Comparison of ENCODE assay signal across 32 cellular contexts in genomic region chr11:120666121-120666639, GRCh38.
A peak's percentile ranks its signal among the peaks of the same experiment; 100 is the strongest.
DNase-seq lines count a peak whose midpoint lies in the region; ATAC-seq, FAIRE-seq and TF ChIP-seq lines count a peak whose summit lies in the region.
"Had no signal": no experiment of that assay in that cellular context is flagged by ENCODE, and none has a peak within 500 bp of the region (broad histone marks: within the 10 kb centered on the region; RNA-seq: fewer than 3 reads in every experiment).

No MANE protein-coding gene starts in this region.

- no peak overlapping the region for H4K5ac ChIP-seq in H1 (ENCODE audit: insufficient read length, low read depth, low read length)

- no peak for TF ChIP-seq CTCF in natural killer cell (IDR thresholded peaks at IDR 0.05)
- TF ChIP-seq CTCF in LNCaP clone FGC (IDR thresholded peaks at IDR 0.05; ENCODE audit: control insufficient read depth, extremely low read depth, insufficient read depth): 0 out of 2 replicates have a peak, but pooled peaks have one; percentile 4
- TF ChIP-seq CTCF in H1 (IDR thresholded peaks at IDR 0.05; ENCODE audit: control extremely low read depth in 1 of 3, insufficient read depth in 1 of 3, low read depth in 1 of 3, low read length in 3 of 3): peak; percentile 60 to 69 (median 62)
- TF ChIP-seq CTCF in gastroesophageal sphincter (IDR thresholded peaks at IDR 0.05): no peak
- TF ChIP-seq CTCF in stomach (IDR thresholded peaks at IDR 0.05): no peak

- no peak overlapping the region for H4K8ac ChIP-seq in H1 (ENCODE audit: extremely low read depth, insufficient read depth, low read length)
- H4K8ac ChIP-seq in mesenchymal stem cell (ENCODE audit: low read length): no peak overlapping the region

- TF ChIP-seq RAD21 in H1 (IDR thresholded peaks at IDR 0.05 in 1 of 2, conservative IDR thresholded peaks at IDR 0.05 in 1 of 2; ENCODE audit: low read depth in 2 of 2, low read length in 2 of 2): peak; percentile 74 to 81

- no peak overlapping the region for H3K23ac ChIP-seq in H1 (ENCODE audit: insufficient read length)
- H3K23ac ChIP-seq in mesenchymal stem cell (ENCODE audit: low read length in 2 of 2): no peak overlapping the region

- H2AK5ac ChIP-seq in H1 (ENCODE audit: low read depth, low read length): no peak overlapping the region
- no peak overlapping the region for H2AK5ac ChIP-seq in mesenchymal stem cell (ENCODE audit: low read length, severe bottlenecking)

- TF ChIP-seq POLR2A in H1 (IDR thresholded peaks at IDR 0.05; ENCODE audit: control extremely low read depth in 1 of 2, low read depth in 2 of 2, low read length in 2 of 2): no peak
- no peak for TF ChIP-seq POLR2A in gastroesophageal sphincter (IDR thresholded peaks at IDR 0.05)
- TF ChIP-seq POLR2A in stomach (IDR thresholded peaks at IDR 0.05): no peak

- no peaks in the 10 kb centered on the region for H3K79me1 ChIP-seq in H1 (ENCODE audit: low read depth, low read length)
- H3K79me1 ChIP-seq in mesenchymal stem cell (replicated peaks; ENCODE audit: low read length, poor library complexity, severe bottlenecking): no peaks in the 10 kb centered on the region

- H3K23me2 ChIP-seq in H1 (ENCODE audit: low read depth, low read length): no peaks in the 10 kb centered on the region

- no peaks in the 10 kb centered on the region for H3K9me3 Mint-ChIP-seq in natural killer cell treated with Interleukin-12 subunit alpha and Interleukin-12 subunit beta and Interleukin-15 and Interleukin-18, amount 100 ng/mL, for 72 hours
- no peaks in the 10 kb centered on the region for H3K9me3 Mint-ChIP-seq in natural killer cell
- H3K9me3 Mint-ChIP-seq: neural crest cell; stimulated activated naive CD8-positive, alpha-beta T cell treated with anti-CD3 and anti-CD28 coated beads, Interleukin-15, Interleukin-2, amounts not matched to agents 100 ng/mL and 50 ng/mL, for 24 hours had no signal

- H3K9ac ChIP-seq in H1 (replicated peaks in 1 of 4; ENCODE audit: extremely low read depth in 1 of 4, low read depth in 3 of 4, low read length in 3 of 4) (no peak overlapping the region), mesenchymal stem cell (ENCODE audit: low read length) (no peak overlapping the region)

- H2BK120ac ChIP-seq in H1 (replicated peaks; ENCODE audit: low read depth, low read length): no peak overlapping the region
- no peak overlapping the region for H2BK120ac ChIP-seq in mesenchymal stem cell (ENCODE audit: low read depth, low read length)

- no peak overlapping the region for H3K14ac ChIP-seq in H1 (ENCODE audit: insufficient read length)
- no peak overlapping the region for H3K14ac ChIP-seq in mesenchymal stem cell (ENCODE audit: low read length in 2 of 2)

- no peak for FAIRE-seq in H1 (lab: Jason Lieb, UNC)
- FAIRE-seq: HTR-8/SVneo, urothelium cell line had no signal

- H3K79me2 ChIP-seq in H1 (ENCODE audit: control insufficient read depth in 1 of 2, insufficient read depth in 2 of 2, low read length in 2 of 2): no peaks in the 10 kb centered on the region

- no peak overlapping the region for H3K4me3 Mint-ChIP-seq in natural killer cell treated with Interleukin-12 subunit alpha and Interleukin-12 subunit beta and Interleukin-15 and Interleukin-18, amount 100 ng/mL, for 72 hours
- H3K4me3 Mint-ChIP-seq in natural killer cell: no peak overlapping the region
- H3K4me3 Mint-ChIP-seq: activated naive CD8-positive, alpha-beta T cell; CD14-positive monocyte; neural crest cell; stimulated activated naive CD8-positive, alpha-beta T cell treated with anti-CD3 and anti-CD28 coated beads, Interleukin-15, Interleukin-2, amounts not matched to agents 100 ng/mL and 50 ng/mL, for 24 hours had no signal

- H3K4ac ChIP-seq in H1 (replicated peaks; ENCODE audit: insufficient read length, low read depth, low read length): no peak overlapping the region
- no peak overlapping the region for H3K4ac ChIP-seq in mesenchymal stem cell (ENCODE audit: low read depth in 1 of 2, low read length in 2 of 2)

- peak; percentile 53 for DNase-seq in natural killer cell treated with Interleukin-12 subunit alpha and Interleukin-12 subunit beta and Interleukin-15 and Interleukin-18, amount 100 ng/mL, for 72 hours (ENCODE audit: low spot score)
- DNase-seq in natural killer cell: no peak
- no peak for DNase-seq in LNCaP clone FGC (ENCODE audit: low read depth)
- DNase-seq in H1 (ENCODE audit: low read depth in 1 of 2, low spot score in 2 of 2): no peak
- DNase-seq in left ventricle myocardium superior: no peak
- no peak for DNase-seq in stomach
- no peak for DNase-seq in mesenchymal stem cell
- DNase-seq: activated CD4-positive, alpha-beta T cell treated with anti-CD3 and anti-CD28 coated beads, Interleukin-2, amount 50 U/mL, for 1 hour; activated effector memory CD4-positive, alpha-beta T cell treated with anti-CD3 and anti-CD28 coated beads, Interleukin-2, amount 50 U/mL, for 16 hours; activated T-cell treated with anti-CD3 and anti-CD28 coated beads, Interleukin-2, amount 50 U/mL, for 1 hour; DMS79; dorsolateral prefrontal cortex; esophagus squamous epithelium; foreskin keratinocyte; heart right ventricle; KG1; mammary epithelial cell; NCI-H1417 treated with DMSO at 0.1 percent for 48 hours; NCI-H2081; NCI-H226; NCI-H526 treated with DMSO at 0.1 percent for 48 hours; right cardiac atrium; stimulated activated CD4-positive, alpha-beta T cell treated with anti-CD3 and anti-CD28 coated beads, Interleukin-2, amount 100 ng/mL, for 24 hours; stimulated activated CD8-positive, alpha-beta memory T cell treated with anti-CD3 and anti-CD28 coated beads, Interleukin-4, amount 100 ng/mL, for 48 hours; SW 1271 had no signal

- no peak overlapping the region for H3K56ac ChIP-seq in H1 (replicated peaks; ENCODE audit: insufficient read length, low read depth, low read length)

- H2BK12ac ChIP-seq in H1 (ENCODE audit: low read depth, low read length): no peak overlapping the region
- no peak overlapping the region for H2BK12ac ChIP-seq in mesenchymal stem cell (ENCODE audit: low read length in 2 of 2)

- H2AFZ ChIP-seq in H1 (ENCODE audit: low read length): no peak overlapping the region
- H2AFZ ChIP-seq in mesenchymal stem cell (ENCODE audit: low read depth, low read length): no peak overlapping the region

- ATAC-seq in natural killer cell treated with Interleukin-12 subunit alpha and Interleukin-12 subunit beta and Interleukin-15 and Interleukin-18, amount 100 ng/mL, for 72 hours: no peak
- ATAC-seq in natural killer cell (no peak), left ventricle myocardium superior (no peak), gastroesophageal sphincter (no peak)
- ATAC-seq: foreskin keratinocyte, heart right ventricle, right cardiac atrium had no signal

- H3K27me3 Mint-ChIP-seq in natural killer cell treated with Interleukin-12 subunit alpha and Interleukin-12 subunit beta and Interleukin-15 and Interleukin-18, amount 100 ng/mL, for 72 hours: peaks cover 8 to 9% of the 10 kb centered on the region in 2 donors
- H3K27me3 Mint-ChIP-seq in natural killer cell (ENCODE audit: low read depth in 2 of 2): no peaks in the 10 kb centered on the region

- peaks cover 0 to 2% of the 10 kb centered on the region in 2 experiments for H4K20me1 ChIP-seq in H1 (replicated peaks in 1 of 2; ENCODE audit: control insufficient read depth in 1 of 2, insufficient read depth in 2 of 2, low read length in 2 of 2)

- H3K18ac ChIP-seq in H1 (ENCODE audit: extremely low read depth, low read length): no peak overlapping the region
- H3K18ac ChIP-seq in mesenchymal stem cell (ENCODE audit: low read depth in 1 of 2, low read length in 2 of 2): no peak overlapping the region

- H3K27ac ChIP-seq in H1 (ENCODE audit: low read depth, low read length) (no peak overlapping the region), gastroesophageal sphincter (no peak overlapping the region), stomach (no peak overlapping the region), mesenchymal stem cell (ENCODE audit: low read length, poor library complexity, severe bottlenecking) (no peak overlapping the region)
- H3K27ac ChIP-seq: dorsolateral prefrontal cortex, esophagus squamous epithelium, foreskin keratinocyte, heart right ventricle had no signal

- 83% methylated on average over 10 of the region's 10 CpGs; no CpG with 5 or more reads in 1 of the 2 experiments for WGBS in H1 (ENCODE audit: extremely low coverage in 1 of 2, insufficient coverage in 1 of 2, insufficient read length in 1 of 2, insufficient replicate concordance in 2 of 2, low coverage in 1 of 2, low lambda C conversion rate in 2 of 2, missing lambda C conversion rate in 1 of 2), 2 experiments
- WGBS in gastroesophageal sphincter (ENCODE audit: low coverage in 1 of 2), 2 donors: 44 to 77% methylated on average over 8 to 10 of the region's 10 CpGs
- WGBS in stomach, 5 donors: 53 to 64% (median 55%) methylated on average over 10 of the region's 10 CpGs
- WGBS in mesenchymal stem cell: 66% methylated on average over 10 of the region's 10 CpGs

- H3K36me3 Mint-ChIP-seq in natural killer cell treated with Interleukin-12 subunit alpha and Interleukin-12 subunit beta and Interleukin-15 and Interleukin-18, amount 100 ng/mL, for 72 hours: no peaks in the 10 kb centered on the region
- H3K36me3 Mint-ChIP-seq in natural killer cell: no peaks in the 10 kb centered on the region
- H3K36me3 Mint-ChIP-seq: activated naive CD8-positive, alpha-beta T cell; CD14-positive monocyte had no signal

- intact Hi-C loops in natural killer cell (cut with micrococcal nuclease): no loop called here
- intact Hi-C loops in left ventricle myocardium superior (cut with micrococcal nuclease): no loop called here
- intact Hi-C loops in stomach (cut with DNase I; ENCODE audit: low total_unique reads): no loop called here

- H3K36me3 ChIP-seq in H1 (ENCODE audit: control insufficient read depth in 2 of 4, insufficient read depth in 4 of 4, low read length in 3 of 4) (no peaks in the 10 kb centered on the region), gastroesophageal sphincter (no peaks in the 10 kb centered on the region), stomach (no peaks in the 10 kb centered on the region), mesenchymal stem cell (ENCODE audit: control insufficient read depth in 1 of 2, insufficient read depth in 2 of 2, low read depth in 1 of 2, low read length in 2 of 2) (no peaks in the 10 kb centered on the region)
- H3K36me3 ChIP-seq: esophagus squamous epithelium, heart right ventricle had no signal

- POLR2A ChIA-PET in H1 (lab: Charles Lee; ENCODE audit: partially characterized antibody): no interaction called here

- H3K4me1 Mint-ChIP-seq in natural killer cell treated with Interleukin-12 subunit alpha and Interleukin-12 subunit beta and Interleukin-15 and Interleukin-18, amount 100 ng/mL, for 72 hours (ENCODE audit: low read depth in 2 of 2): peaks cover 0 to 6% of the 10 kb centered on the region in 2 donors
- H3K4me1 Mint-ChIP-seq in natural killer cell: peaks cover 0 to 17% of the 10 kb centered on the region in 2 donors
- H3K4me1 Mint-ChIP-seq: CD14-positive monocyte, neural crest cell had no signal

- H3K4me3 ChIP-seq in LNCaP clone FGC (ENCODE audit: low read depth, low read length): no peak overlapping the region
- H3K4me3 ChIP-seq in H1 (ENCODE audit: extremely low read depth in 1 of 4, insufficient read depth in 2 of 4, low read depth in 3 of 4, low read length in 4 of 4): no peak overlapping the region
- no peak overlapping the region for H3K4me3 ChIP-seq in gastroesophageal sphincter
- no peak overlapping the region for H3K4me3 ChIP-seq in stomach
- no peak overlapping the region for H3K4me3 ChIP-seq in mesenchymal stem cell (ENCODE audit: insufficient read depth in 1 of 2, low read depth in 1 of 2, low read length in 2 of 2)
- H3K4me3 ChIP-seq: dorsolateral prefrontal cortex, esophagus squamous epithelium, heart right ventricle had no signal

- H3K4me1 ChIP-seq in H1 (replicated peaks in 1 of 4; ENCODE audit: control insufficient read depth in 3 of 4, insufficient read depth in 4 of 4, low read length in 3 of 4): peaks cover 3 to 7% (median 5%) of the 10 kb centered on the region in 4 experiments; a peak in 5 of 7 replicates
- H3K4me1 ChIP-seq in gastroesophageal sphincter: no peaks in the 10 kb centered on the region
- no peaks in the 10 kb centered on the region for H3K4me1 ChIP-seq in stomach
- H3K4me1 ChIP-seq in mesenchymal stem cell (ENCODE audit: control insufficient read depth, insufficient read depth, low read depth, low read length): no peaks in the 10 kb centered on the region
- H3K4me1 ChIP-seq: esophagus squamous epithelium, foreskin keratinocyte, heart right ventricle had no signal

- H2BK5ac ChIP-seq in H1 (ENCODE audit: low read depth, low read length) (no peak overlapping the region), mesenchymal stem cell (ENCODE audit: low read depth, low read length, poor library complexity, severe bottlenecking) (no peak overlapping the region)

- H3K4me2 ChIP-seq in H1 (ENCODE audit: insufficient read depth in 1 of 2, low read depth in 2 of 2, low read length in 2 of 2) (no peak overlapping the region), mesenchymal stem cell (ENCODE audit: low read length, poor library complexity, severe bottlenecking) (no peak overlapping the region)

- H3K27ac Mint-ChIP-seq in natural killer cell treated with Interleukin-12 subunit alpha and Interleukin-12 subunit beta and Interleukin-15 and Interleukin-18, amount 100 ng/mL, for 72 hours: no peak overlapping the region
- no peak overlapping the region for H3K27ac Mint-ChIP-seq in natural killer cell
- H3K27ac Mint-ChIP-seq: activated naive CD8-positive, alpha-beta T cell; stimulated activated naive CD8-positive, alpha-beta T cell treated with anti-CD3 and anti-CD28 coated beads, Interleukin-15, Interleukin-2, amounts not matched to agents 100 ng/mL and 50 ng/mL, for 24 hours had no signal

- CTCF ChIA-PET in H1 (lab: Charles Lee; ENCODE audit: partially characterized antibody): interaction anchor here (0.8 to 5.0 kb wide), 25 partner anchors 9 to 439 kb away, joined by 3 to 98 read pairs (median 4); no protein-coding TSS in a partner anchor

- H4K91ac ChIP-seq in H1 (replicated peaks; ENCODE audit: insufficient read length, low read length) (no peak overlapping the region), mesenchymal stem cell (ENCODE audit: low read length) (no peak overlapping the region)

- TF ChIP-seq EP300 in H1 (IDR thresholded peaks at IDR 0.05; ENCODE audit: borderline replicate concordance in 1 of 2, low read depth in 2 of 2, low read length in 2 of 2) (no peak), gastroesophageal sphincter (IDR thresholded peaks at IDR 0.05) (no peak), stomach (IDR thresholded peaks at IDR 0.05) (no peak)

- H3K27me3 ChIP-seq in H1 (replicated peaks in 1 of 4; ENCODE audit: control insufficient read depth in 3 of 4, extremely low read depth in 1 of 4, insufficient read depth in 3 of 4, low read length in 3 of 4) (no peaks in the 10 kb centered on the region), gastroesophageal sphincter (peaks cover 48% of the 10 kb centered on the region), stomach (peaks cover 0 to 59% (median 12%) of the 10 kb centered on the region in 3 donors), mesenchymal stem cell (ENCODE audit: control insufficient read depth in 1 of 2, insufficient read depth in 1 of 2, low read length in 2 of 2) (peaks cover 82 to 92% of the 10 kb centered on the region in 2 experiments)
- H3K27me3 ChIP-seq: dorsolateral prefrontal cortex had no signal

- peak overlapping the region; percentile 33; the same call in 1 of the 2 replicates for H2BK15ac ChIP-seq in H1 (ENCODE audit: low read length)
- no peak overlapping the region for H2BK15ac ChIP-seq in mesenchymal stem cell (ENCODE audit: low read depth, poor library complexity, severe bottlenecking)

- H3K9me3 ChIP-seq in H1 (ENCODE audit: insufficient read depth in 2 of 2, low read depth in 1 of 2, low read length in 1 of 2) (no peaks in the 10 kb centered on the region), gastroesophageal sphincter (no peaks in the 10 kb centered on the region), stomach (no peaks in the 10 kb centered on the region), mesenchymal stem cell (ENCODE audit: control insufficient read depth, low read length) (no peaks in the 10 kb centered on the region)
- H3K9me3 ChIP-seq: esophagus squamous epithelium, heart right ventricle had no signal

- H2BK20ac ChIP-seq in H1 (ENCODE audit: low read length): no peak overlapping the region

Comparison
In these comparisons a context has a peak if more than half of its experiments do, and no peak if none do; other contexts are left out.
1. CTCF ChIP-seq: peak in LNCaP clone FGC (single experiment) and H1 (3 of 3); none in natural killer cell (single experiment), gastroesophageal sphincter (0 of 4) and stomach (0 of 7).